ENCODE assay signal across 21 cellular contexts in the genomic region with DNA sequence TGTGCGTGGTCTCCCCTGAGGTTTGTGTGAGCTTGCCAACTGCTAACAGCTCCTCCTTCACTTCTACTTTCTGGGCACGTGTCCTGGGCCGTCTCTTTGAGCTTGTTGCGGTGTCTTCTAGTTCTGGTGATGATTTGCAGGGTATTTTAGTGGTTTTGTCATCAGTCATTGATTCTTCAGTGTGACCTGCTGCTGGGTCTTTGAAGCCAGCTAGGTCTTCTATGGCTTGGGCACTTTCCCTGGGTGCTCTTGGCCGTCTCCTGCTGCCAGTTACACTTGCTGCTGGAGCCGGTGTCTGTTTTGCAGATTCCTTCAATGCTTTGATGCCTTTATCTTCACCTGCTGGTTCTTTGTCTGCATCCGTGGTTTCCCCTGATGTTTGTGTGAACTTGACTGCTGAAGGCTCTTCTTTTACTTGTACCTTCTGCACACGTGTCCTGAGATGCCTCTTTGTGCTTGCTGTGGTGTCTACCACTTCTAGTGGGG. TPM values are rescaled to one million over a fixed set of nuclear protein-coding genes. Genes with fewer than 3 reads are reported as not detected.
DNase-seq lines count a peak whose midpoint lies in the region; ATAC-seq and TF ChIP-seq lines count a peak whose summit lies in the region.
"Had no signal": no experiment of that assay in that cellular context is flagged by ENCODE, and none has a peak within 500 bp of the region (broad histone marks: within the 10 kb centered on the region; RNA-seq: fewer than 3 reads in every experiment).

No MANE protein-coding gene starts in this region.

- ATAC-seq in CD4-positive, CD25-positive, alpha-beta regulatory T cell (ENCODE audit: low read depth in 2 of 2), result peak; percentile 67 to 69
- ATAC-seq in CD8-positive, alpha-beta T cell, result peak; percentile 90
- ATAC-seq in activated CD8-positive, alpha-beta memory T cell treated with anti-CD3 and anti-CD28 coated beads, Interleukin-2, amount 10 ng/mL, durations not matched to agents 7 days and 5 days, result no peak
- ATAC-seq in central memory CD8-positive, alpha-beta T cell (replicated peaks; ENCODE audit: extremely low read depth, poor library complexity, severe bottlenecking), result peak; percentile 91
- ATAC-seq in GM19324 (IDR thresholded peaks at IDR 0.05; ENCODE audit: low FRiP score, unreplicated experiment) (no peak), heart left ventricle (no peak)
- ATAC-seq: Right ventricle myocardium inferior had no signal

- intact Hi-C loops in CD8-positive, alpha-beta T cell (cut with DNase I, micrococcal nuclease), result loop anchor here (1.0 to 2.0 kb wide), 3 partner anchors 22 to 56 kb away; partner anchors contain the start of gene MKI67 (in 1 of the 2)
- intact Hi-C loops in heart left ventricle (cut with DNase I), result no loop called here

- no peak for TF ChIP-seq POLR2A in heart left ventricle (IDR thresholded peaks at IDR 0.05)

- H3K9me3 Mint-ChIP-seq in CD4-positive, CD25-positive, alpha-beta regulatory T cell, result no peaks in the 10 kb centered on the region
- no peaks in the 10 kb centered on the region for H3K9me3 Mint-ChIP-seq in CD8-positive, alpha-beta T cell
- no peaks in the 10 kb centered on the region for H3K9me3 Mint-ChIP-seq in activated CD8-positive, alpha-beta memory T cell treated with anti-CD3 and anti-CD28 coated beads, Interleukin-2, amount 10 ng/mL, durations not matched to agents 7 days and 5 days (ENCODE audit: low read depth)
- H3K9me3 Mint-ChIP-seq in central memory CD8-positive, alpha-beta T cell, result no peaks in the 10 kb centered on the region
- H3K9me3 Mint-ChIP-seq: nephron progenitor cell had no signal

- no peaks in the 10 kb centered on the region for H3K9me3 ChIP-seq in CD4-positive, CD25-positive, alpha-beta regulatory T cell (ENCODE audit: control insufficient read depth in 2 of 2, low read length in 2 of 2)
- no peaks in the 10 kb centered on the region for H3K9me3 ChIP-seq in CD8-positive, alpha-beta T cell (ENCODE audit: low read length)
- H3K9me3 ChIP-seq in heart left ventricle, result no peaks in the 10 kb centered on the region
- H3K9me3 ChIP-seq: esophagus squamous epithelium, prostate gland, upper lobe of left lung had no signal

- H3K36me3 Mint-ChIP-seq in CD4-positive, CD25-positive, alpha-beta regulatory T cell, result no peaks in the 10 kb centered on the region
- H3K36me3 Mint-ChIP-seq in CD8-positive, alpha-beta T cell, result no peaks in the 10 kb centered on the region
- peaks cover 49% of the 10 kb centered on the region for H3K36me3 Mint-ChIP-seq in activated CD8-positive, alpha-beta memory T cell treated with anti-CD3 and anti-CD28 coated beads, Interleukin-2, amount 10 ng/mL, durations not matched to agents 7 days and 5 days
- H3K36me3 Mint-ChIP-seq in central memory CD8-positive, alpha-beta T cell (ENCODE audit: insufficient read depth), result peaks cover 4% of the 10 kb centered on the region

- no peaks in the 10 kb centered on the region for H3K27me3 Mint-ChIP-seq in CD4-positive, CD25-positive, alpha-beta regulatory T cell
- no peaks in the 10 kb centered on the region for H3K27me3 Mint-ChIP-seq in CD8-positive, alpha-beta T cell (ENCODE audit: low read depth)
- no peaks in the 10 kb centered on the region for H3K27me3 Mint-ChIP-seq in activated CD8-positive, alpha-beta memory T cell treated with anti-CD3 and anti-CD28 coated beads, Interleukin-2, amount 10 ng/mL, durations not matched to agents 7 days and 5 days
- no peaks in the 10 kb centered on the region for H3K27me3 Mint-ChIP-seq in central memory CD8-positive, alpha-beta T cell

- POLR2A ChIA-PET in CD8-positive, alpha-beta T cell (lab: Charles Lee), result interaction anchor here (1.4 to 2.9 kb wide), 4 partner anchors 13 to 38 kb away, joined by 3 to 13 read pairs (median 4); partner anchors contain the start of gene MKI67

- H3K36me3 ChIP-seq in CD4-positive, CD25-positive, alpha-beta regulatory T cell (ENCODE audit: control insufficient read depth, insufficient read depth, low read length), result no peaks in the 10 kb centered on the region
- no peaks in the 10 kb centered on the region for H3K36me3 ChIP-seq in CD8-positive, alpha-beta T cell (ENCODE audit: insufficient read depth, low read length)
- H3K36me3 ChIP-seq in heart left ventricle, result peaks cover 0 to 39% (median 0%) of the 10 kb centered on the region in 9 donors
- H3K36me3 ChIP-seq: prostate gland, upper lobe of left lung had no signal

- peak overlapping the region; percentile 5 to 53 (median 37) for H3K4me3 Mint-ChIP-seq in CD4-positive, CD25-positive, alpha-beta regulatory T cell
- H3K4me3 Mint-ChIP-seq in CD8-positive, alpha-beta T cell, result peak overlapping the region; percentile 33
- H3K4me3 Mint-ChIP-seq in activated CD8-positive, alpha-beta memory T cell treated with anti-CD3 and anti-CD28 coated beads, Interleukin-2, amount 10 ng/mL, durations not matched to agents 7 days and 5 days, result no peak overlapping the region
- H3K4me3 Mint-ChIP-seq in central memory CD8-positive, alpha-beta T cell, result peak overlapping the region; percentile 40
- H3K4me3 Mint-ChIP-seq: nephron progenitor cell had no signal

- CTCF ChIA-PET in CD8-positive, alpha-beta T cell (lab: Charles Lee), result interaction anchor here (1.1 to 1.9 kb wide), 7 partner anchors 12 to 109 kb away, joined by 3 to 6 read pairs (median 3); no protein-coding TSS in a partner anchor
- CTCF ChIA-PET in activated CD8-positive, alpha-beta memory T cell treated with anti-CD3 and anti-CD28 coated beads, Interleukin-2, amount 10 ng/mL, durations not matched to agents 7 days and 5 days (lab: Charles Lee), result interaction anchor here (0.6 to 1.9 kb wide), 8 partner anchors 8 to 25 kb away, joined by 3 to 7 read pairs (median 4); no protein-coding TSS in a partner anchor

- peak in 2 of 3 donors; percentile 16 to 39 for DNase-seq in CD4-positive, CD25-positive, alpha-beta regulatory T cell
- DNase-seq in CD8-positive, alpha-beta T cell, result peak in 5 of 7 experiments; percentile 22 to 76 (median 51)
- DNase-seq in activated CD8-positive, alpha-beta memory T cell treated with anti-CD3 and anti-CD28 coated beads, Interleukin-2, amount 10 ng/mL, durations not matched to agents 7 days and 5 days, result no peak
- DNase-seq in central memory CD8-positive, alpha-beta T cell (ENCODE audit: low spot score in 2 of 2), result peak in 1 of 2 donors; percentile 67
- DNase-seq in GM19238 (ENCODE audit: insufficient read length, low spot score) (no peak), heart left ventricle (no peak), SHP77 treated with DMSO at 0.1 percent for 48 hours (lab: John Stamatoyannopoulos, UW) (no peak)
- DNase-seq: caudate nucleus; effector CD4-positive, alpha-beta T cell; esophagus squamous epithelium; GDM1; NCI-H1417 treated with DMSO at 0.1 percent for 48 hours; NCI-H2171; NCI-H69; nephron progenitor cell; stimulated activated CD4-positive, alpha-beta T cell treated with anti-CD3 and anti-CD28 coated beads, Interleukin-2, amount 100 ng/mL, for 24 hours; WERI-Rb-1 had no signal

- peak overlapping the region in 2 of 3 donors; percentile 45 to 84 for H3K27ac Mint-ChIP-seq in CD4-positive, CD25-positive, alpha-beta regulatory T cell
- peak overlapping the region; percentile 70 for H3K27ac Mint-ChIP-seq in CD8-positive, alpha-beta T cell
- peak overlapping the region; percentile 38 for H3K27ac Mint-ChIP-seq in activated CD8-positive, alpha-beta memory T cell treated with anti-CD3 and anti-CD28 coated beads, Interleukin-2, amount 10 ng/mL, durations not matched to agents 7 days and 5 days
- peak overlapping the region; percentile 22 for H3K27ac Mint-ChIP-seq in central memory CD8-positive, alpha-beta T cell (ENCODE audit: low read depth)
- H3K27ac Mint-ChIP-seq: nephron progenitor cell had no signal

- peak overlapping the region; percentile 29 for H3K4me3 ChIP-seq in CD4-positive, CD25-positive, alpha-beta regulatory T cell (ENCODE audit: low read depth, low read length)
- H3K4me3 ChIP-seq in CD8-positive, alpha-beta T cell (ENCODE audit: low read depth, low read length), result peak overlapping the region; percentile 6
- H3K4me3 ChIP-seq in heart left ventricle, result no peak overlapping the region
- H3K4me3 ChIP-seq: esophagus squamous epithelium, prostate gland, upper lobe of left lung had no signal

- 71 to 92% (median 85%) methylated on average over 8 of the region's 8 CpGs for WGBS in heart left ventricle, 4 donors

- H3K4me1 ChIP-seq in CD4-positive, CD25-positive, alpha-beta regulatory T cell (ENCODE audit: control insufficient read depth, insufficient read depth, low read length, poor library complexity, severe bottlenecking), result peaks cover 16% of the 10 kb centered on the region
- H3K4me1 ChIP-seq in CD8-positive, alpha-beta T cell (ENCODE audit: insufficient read depth, low read length), result peaks cover 41% of the 10 kb centered on the region
- peaks cover 0 to 6% (median 0%) of the 10 kb centered on the region in 12 donors for H3K4me1 ChIP-seq in heart left ventricle
- H3K4me1 ChIP-seq: esophagus squamous epithelium, prostate gland, upper lobe of left lung had no signal

- TF ChIP-seq CTCF in CD8-positive, alpha-beta T cell (IDR thresholded peaks at IDR 0.05), result no peak
- no peak for TF ChIP-seq CTCF in heart left ventricle (IDR thresholded peaks at IDR 0.05)

- H3K27ac ChIP-seq in CD4-positive, CD25-positive, alpha-beta regulatory T cell (ENCODE audit: insufficient read depth, low read length, poor library complexity, severe bottlenecking), result peak overlapping the region; percentile 62
- peak overlapping the region; percentile 15 for H3K27ac ChIP-seq in CD8-positive, alpha-beta T cell (ENCODE audit: low read depth, low read length)
- H3K27ac ChIP-seq in heart left ventricle, result no peak overlapping the region
- H3K27ac ChIP-seq: esophagus squamous epithelium, prostate gland, upper lobe of left lung, WERI-Rb-1 had no signal

- H3K4me1 Mint-ChIP-seq in CD4-positive, CD25-positive, alpha-beta regulatory T cell, result peaks cover 9 to 43% (median 30%) of the 10 kb centered on the region in 4 donors
- H3K4me1 Mint-ChIP-seq in CD8-positive, alpha-beta T cell (ENCODE audit: low read depth), result peaks cover 47% of the 10 kb centered on the region
- peaks cover 32% of the 10 kb centered on the region for H3K4me1 Mint-ChIP-seq in activated CD8-positive, alpha-beta memory T cell treated with anti-CD3 and anti-CD28 coated beads, Interleukin-2, amount 10 ng/mL, durations not matched to agents 7 days and 5 days
- peaks cover 12% of the 10 kb centered on the region for H3K4me1 Mint-ChIP-seq in central memory CD8-positive, alpha-beta T cell
- H3K4me1 Mint-ChIP-seq: nephron progenitor cell had no signal

- H3K27me3 ChIP-seq in CD4-positive, CD25-positive, alpha-beta regulatory T cell (ENCODE audit: control insufficient read depth, insufficient read depth, low read length), result no peaks in the 10 kb centered on the region
- no peaks in the 10 kb centered on the region for H3K27me3 ChIP-seq in CD8-positive, alpha-beta T cell (ENCODE audit: insufficient read depth, low read length)
- no peaks in the 10 kb centered on the region for H3K27me3 ChIP-seq in heart left ventricle
- H3K27me3 ChIP-seq: esophagus squamous epithelium, upper lobe of left lung had no signal

RNA-seq across cellular contexts. Expression of gene MKI67, which starts 23.0 kb away (rescaled TPM):
- 13.5 TPM for total RNA-seq in CD4-positive, CD25-positive, alpha-beta regulatory T cell
- under 1 TPM; 0.06 to 0.98 (median 0.65) TPM for polyA plus RNA-seq in CD4-positive, CD25-positive, alpha-beta regulatory T cell
- 1 to 10 TPM; 1.5 to 1.9 TPM for total RNA-seq in CD8-positive, alpha-beta T cell
- 100 to 1,000 TPM; 333 to 418 TPM for total RNA-seq in activated CD8-positive, alpha-beta memory T cell treated with anti-CD3 and anti-CD28 coated beads, Interleukin-2, amount 10 ng/mL, durations not matched to agents 7 days and 5 days
- total RNA-seq in heart left ventricle, result 10 to 100 TPM in 1 of 9 donors, 1 to 10 TPM in 3, under 1 TPM in 5; 0.09 to 27.9 (median 0.89) TPM
- under 1 TPM; 0.04 to 0.18 TPM for polyA plus RNA-seq in heart left ventricle

Comparison
In these comparisons a context has a peak if more than half of its experiments do, and no peak if none do; other contexts are left out.
1. ATAC-seq: peak in CD4-positive, CD25-positive, alpha-beta regulatory T cell (2 of 2), CD8-positive, alpha-beta T cell (single experiment) and central memory CD8-positive, alpha-beta T cell (single experiment); none in activated CD8-positive, alpha-beta memory T cell treated with anti-CD3 and anti-CD28 coated beads, Interleukin-2, amount 10 ng/mL, durations not matched to agents 7 days and 5 days (single experiment), GM19324 (single experiment) and heart left ventricle (0 of 4).
2. DNase-seq: peak in CD4-positive, CD25-positive, alpha-beta regulatory T cell (2 of 3) and CD8-positive, alpha-beta T cell (5 of 7); none in activated CD8-positive, alpha-beta memory T cell treated with anti-CD3 and anti-CD28 coated beads, Interleukin-2, amount 10 ng/mL, durations not matched to agents 7 days and 5 days (single experiment), GM19238 (single experiment), heart left ventricle (0 of 5) and SHP77 treated with DMSO at 0.1 percent for 48 hours (single experiment).
3. H3K27ac ChIP-seq: peak in CD4-positive, CD25-positive, alpha-beta regulatory T cell (single experiment) and CD8-positive, alpha-beta T cell (single experiment); none in heart left ventricle (0 of 12).
4. H3K4me3 ChIP-seq: peak in CD4-positive, CD25-positive, alpha-beta regulatory T cell (single experiment) and CD8-positive, alpha-beta T cell (single experiment); none in heart left ventricle (0 of 12).
5. RNA of gene MKI67, which starts 23.0 kb away (total RNA-seq): 333 to 418 TPM in activated CD8-positive, alpha-beta memory T cell treated with anti-CD3 and anti-CD28 coated beads, Interleukin-2, amount 10 ng/mL, durations not matched to agents 7 days and 5 days; 13.5 TPM in CD4-positive, CD25-positive, alpha-beta regulatory T cell (single experiment), 1.5 to 1.9 TPM in CD8-positive, alpha-beta T cell and 0.09 to 27.9 TPM in heart left ventricle; every median in the first group is over 10 times any median in the second.
6. intact Hi-C loops: an anchor here in CD8-positive, alpha-beta T cell (1.0 to 2.0 kb wide); none called in heart left ventricle.
7. Peak in every context shown above with its lines, with median percentiles within 50 percentile points of each other: H3K27ac Mint-ChIP-seq.